In genomic region chr3:13507247-13507790, GRCh38 we compare ENCODE assay signal across 1 cellular context.
TF ChIP-seq lines count a peak whose summit lies in the region.

No MANE protein-coding gene starts in this region.

TF ChIP-seq in HepG2, 621 proteins besides CTCF, POLR2A, EP300 and RAD21:
- TF ChIP-seq ZNF281 (CRISPR knock-in tag; IDR thresholded peaks at IDR 0.05; ENCODE audit: borderline replicate concordance): no peak
- TF ChIP-seq ATF7-NPFF (CRISPR knock-in tag; IDR thresholded peaks at IDR 0.05; ENCODE audit: low read depth): no peak
- TF ChIP-seq ZFAT (CRISPR knock-in tag; conservative IDR thresholded peaks at IDR 0.05): no peak
- no peak for TF ChIP-seq MAFG (CRISPR knock-in tag; IDR thresholded peaks at IDR 0.05)
- TF ChIP-seq POLR2AphosphoS5 (IDR thresholded peaks at IDR 0.05; ENCODE audit: low read depth, low read length): no peak
- no peak for TF ChIP-seq BATF2 (CRISPR knock-in tag; IDR thresholded peaks at IDR 0.05)
- no peak for TF ChIP-seq DR1 (CRISPR knock-in tag; IDR thresholded peaks at IDR 0.05)
- no peak for TF ChIP-seq ARID5B (CRISPR knock-in tag; IDR thresholded peaks at IDR 0.05)
- TF ChIP-seq RXRA (CRISPR knock-in tag; IDR thresholded peaks at IDR 0.05): 0 out of 2 replicates have a peak, but pooled peaks have one; percentile 0
- TF ChIP-seq GABPA (IDR thresholded peaks at IDR 0.05; ENCODE audit: low read depth, low read length): no peak
- no peak for TF ChIP-seq GABPA (CRISPR knock-in tag; IDR thresholded peaks at IDR 0.05; ENCODE audit: low read depth)
- no peak for TF ChIP-seq MAX (IDR thresholded peaks at IDR 0.05)
- TF ChIP-seq TFDP2 (CRISPR knock-in tag; IDR thresholded peaks at IDR 0.05): no peak
- no peak for TF ChIP-seq ZNF652 (CRISPR knock-in tag; IDR thresholded peaks at IDR 0.05; ENCODE audit: borderline replicate concordance, low read depth)
- TF ChIP-seq KDM2A (CRISPR knock-in tag; IDR thresholded peaks at IDR 0.05; ENCODE audit: borderline replicate concordance, low read depth): peak; percentile 22; the same call in 1 of the 2 replicates
- no peak for TF ChIP-seq HNF1A (IDR thresholded peaks at IDR 0.05; ENCODE audit: low read depth)
- TF ChIP-seq HNF1A (CRISPR knock-in tag; IDR thresholded peaks at IDR 0.05; ENCODE audit: borderline replicate concordance): no peak
- no peak for TF ChIP-seq NCOR1 (IDR thresholded peaks at IDR 0.05; ENCODE audit: borderline replicate concordance, low read length)
- TF ChIP-seq GABPB1 (CRISPR knock-in tag; IDR thresholded peaks at IDR 0.05): 0 out of 2 replicates have a peak, but pooled peaks have one; percentile 2
- no peak for TF ChIP-seq PAXIP1 (CRISPR knock-in tag; conservative IDR thresholded peaks at IDR 0.05)
- no peak for TF ChIP-seq SNRNP70 (IDR thresholded peaks at IDR 0.05; ENCODE audit: low read depth, low read length)
- 0 out of 2 replicates have a peak, but pooled peaks have one; percentile 24 for TF ChIP-seq ZFP91 (CRISPR knock-in tag; IDR thresholded peaks at IDR 0.05; ENCODE audit: borderline replicate concordance)
TF ChIP-seq in HepG2: peak in this region for 4.
